ENCODE assay signal across 25 cellular contexts in the genomic region with DNA sequence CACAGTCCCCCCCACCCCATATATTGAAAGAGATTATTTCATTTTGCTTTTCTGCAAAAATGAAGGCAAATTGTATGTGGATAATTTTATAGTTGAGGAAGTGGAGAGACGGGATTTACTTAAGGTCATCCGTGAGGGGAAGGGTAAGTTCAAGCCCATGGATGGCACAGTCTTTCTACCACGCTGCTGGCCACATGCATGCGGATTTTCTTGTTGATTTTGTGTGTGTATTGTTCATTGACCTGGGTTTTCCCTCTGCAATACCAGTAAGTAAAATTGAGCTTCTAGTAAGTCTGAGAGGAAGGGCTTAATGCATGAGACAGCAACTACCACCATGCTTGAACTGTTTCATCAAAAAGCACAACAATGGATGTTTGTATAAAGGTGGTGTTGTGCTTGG. TPM values are rescaled to one million over a fixed set of nuclear protein-coding genes. Genes with fewer than 3 reads are reported as not detected.
DNase-seq lines count a peak whose midpoint lies in the region; ATAC-seq, FAIRE-seq and TF ChIP-seq lines count a peak whose summit lies in the region.
"Had no signal": no experiment of that assay in that cellular context is flagged by ENCODE, and none has a peak within 500 bp of the region (broad histone marks: within the 10 kb centered on the region; RNA-seq: fewer than 3 reads in every experiment).

No MANE protein-coding gene starts in this region.

- no peak overlapping the region for H2AFZ ChIP-seq in HepG2 (ENCODE audit: low read length)

- intact Hi-C loops in HepG2 (cut with micrococcal nuclease; ENCODE audit: unreplicated experiment) (loop anchor here (5.0 kb wide), 1 partner anchor 34 kb away; a partner anchor contains a TSS), psoas muscle (cut with DNase I) (no loop called here)

- H3K36me3 ChIP-seq in liver (ENCODE audit: control insufficient read depth in 4 of 4, insufficient read depth in 3 of 4, low read depth in 1 of 4, low read length in 3 of 4), result peaks cover 0 to 2% (median 0%) of the 10 kb centered on the region in 4 donors
- no peaks in the 10 kb centered on the region for H3K36me3 ChIP-seq in HepG2 (replicated peaks in 1 of 2; ENCODE audit: control insufficient read depth in 1 of 2, insufficient read depth in 2 of 2, low read length in 2 of 2)
- no peaks in the 10 kb centered on the region for H3K36me3 ChIP-seq in psoas muscle (ENCODE audit: insufficient read depth in 1 of 2, low read depth in 1 of 2)
- H3K36me3 ChIP-seq in subcutaneous abdominal adipose tissue (ENCODE audit: control insufficient read depth in 5 of 5, insufficient read depth in 5 of 5, low read length in 5 of 5), result peaks cover 2 to 21% (median 6%) of the 10 kb centered on the region in 5 donors
- H3K36me3 ChIP-seq: BLaER1 treated with 17β-estradiol and CSF1 and Interleukin-3, amounts not matched to agents 10 nM and 100 nM had no signal

- H3K27me3 Mint-ChIP-seq in nephron (ENCODE audit: low read depth), result peaks cover 17% of the 10 kb centered on the region
- H3K27me3 Mint-ChIP-seq: CD4-positive, alpha-beta T cell had no signal

- no peak overlapping the region for H3K27ac Mint-ChIP-seq in nephron
- H3K27ac Mint-ChIP-seq: B cell; CD4-positive, alpha-beta T cell; CD8-positive, alpha-beta T cell had no signal

- CTCF ChIA-PET in HepG2 (lab: Yijun Ruan, JAX; ENCODE audit: low intra/inter-chr PET ratio, low total read pairs), result no interaction called here

- H3K4me1 Mint-ChIP-seq in nephron, result peaks cover 21% of the 10 kb centered on the region

- H3K9ac ChIP-seq in liver (ENCODE audit: low read depth in 1 of 2, low read length in 2 of 2) (no peak overlapping the region), HepG2 (ENCODE audit: insufficient read depth, low read depth, low read length) (no peak overlapping the region), subcutaneous abdominal adipose tissue (ENCODE audit: low read length in 5 of 5) (no peak overlapping the region)
- H3K9ac ChIP-seq: BLaER1 treated with 17β-estradiol and CSF1 and Interleukin-3, amounts not matched to agents 10 nM and 100 nM had no signal

- H3K9me3 Mint-ChIP-seq in nephron, result no peaks in the 10 kb centered on the region
- H3K9me3 Mint-ChIP-seq: CD4-positive, alpha-beta T cell; CD8-positive, alpha-beta T cell had no signal

- in situ Hi-C loops in HepG2 (cut with HindIII; ENCODE audit: extremely low pct_ligation_motif_present, low pct_unique_long_range_greater_than_20kb), result no loop called here

- TF ChIP-seq POLR2A in HepG2 (IDR thresholded peaks at IDR 0.05; ENCODE audit: insufficient read depth in 1 of 2, low read depth in 2 of 2, low read length in 2 of 2), result no peak

- no peaks in the 10 kb centered on the region for H3K36me3 Mint-ChIP-seq in nephron (ENCODE audit: low read depth)

- POLR2A ChIA-PET in HepG2 (lab: Yijun Ruan, JAX), result no interaction called here

- H4K20me1 ChIP-seq in HepG2 (ENCODE audit: insufficient read depth, low read length), result no peaks in the 10 kb centered on the region

- TF ChIP-seq EP300 in HepG2 (IDR thresholded peaks at IDR 0.05; ENCODE audit: low read depth in 2 of 2, low read length in 2 of 2) (no peak), HepG2 (CRISPR knock-in tag; IDR thresholded peaks at IDR 0.05; ENCODE audit: borderline replicate concordance) (no peak)

- no peak for FAIRE-seq in HepG2 (lab: Jason Lieb, UNC)
- FAIRE-seq: A549, D721Med, G401.6, GM12878, GM12892, GM18507 had no signal

- DNase-seq in HepG2 (ENCODE audit: low spot score) (no peak), psoas muscle (no peak), HuH-7.5 (ENCODE audit: low spot score) (no peak), GM03348 (ENCODE audit: low spot score) (no peak), SIG-M5 (lab: John Stamatoyannopoulos, UW) (no peak)
- DNase-seq: AML-193; Caco-2; Calu3; CD4-positive, alpha-beta T cell; CD8-positive, alpha-beta T cell; DMS79 treated with DMSO at 0.1 percent for 48 hours; GF-D8 had no signal

- H3K27ac ChIP-seq in liver (ENCODE audit: low read depth in 1 of 2, low read length in 2 of 2) (peak overlapping the region; percentile 1 to 33), HepG2 (ENCODE audit: extremely low read length, insufficient read depth, low read length) (no peak overlapping the region), psoas muscle (peak overlapping the region; percentile 28), subcutaneous abdominal adipose tissue (ENCODE audit: low read depth, low read length) (peak overlapping the region; percentile 49)
- H3K27ac ChIP-seq: 22Rv1; A549; BLaER1 treated with 17β-estradiol and CSF1 and Interleukin-3, amounts not matched to agents 10 nM and 100 nM; C4-2B had no signal

- TF ChIP-seq RAD21 in liver (IDR thresholded peaks at IDR 0.05), result no peak
- no peak for TF ChIP-seq RAD21 in HepG2 (CRISPR knock-in tag; IDR thresholded peaks at IDR 0.05)

- no peak overlapping the region for H3K4me2 ChIP-seq in HepG2 (ENCODE audit: low read depth, low read length)
- H3K4me2 ChIP-seq: A549; BLaER1 treated with 17β-estradiol and CSF1 and Interleukin-3, amounts not matched to agents 10 nM and 100 nM had no signal

- H3K9me3 ChIP-seq in liver (ENCODE audit: control insufficient read depth in 4 of 4, low read length in 3 of 4) (no peaks in the 10 kb centered on the region), HepG2 (ENCODE audit: low read length) (no peaks in the 10 kb centered on the region), psoas muscle (no peaks in the 10 kb centered on the region), subcutaneous abdominal adipose tissue (ENCODE audit: control insufficient read depth in 5 of 5, low read length in 5 of 5) (no peaks in the 10 kb centered on the region)
- H3K9me3 ChIP-seq: A549; BLaER1 treated with 17β-estradiol and CSF1 and Interleukin-3, amounts not matched to agents 10 nM and 100 nM; Caco-2 had no signal

- H3K4me3 ChIP-seq in liver (ENCODE audit: low read depth in 1 of 3, low read length in 3 of 3) (no peak overlapping the region), HepG2 (replicated peaks in 1 of 3; ENCODE audit: insufficient read depth in 1 of 3, low read depth in 2 of 3, low read length in 3 of 3) (no peak overlapping the region), psoas muscle (no peak overlapping the region), subcutaneous abdominal adipose tissue (ENCODE audit: low read depth in 1 of 5, low read length in 5 of 5) (no peak overlapping the region)
- H3K4me3 ChIP-seq: A549; BLaER1 treated with 17β-estradiol and CSF1 and Interleukin-3, amounts not matched to agents 10 nM and 100 nM; GM12878 had no signal

- no peaks in the 10 kb centered on the region for H3K27me3 ChIP-seq in liver (ENCODE audit: control insufficient read depth in 4 of 4, insufficient read depth in 4 of 4, low read length in 3 of 4)
- H3K27me3 ChIP-seq in HepG2 (ENCODE audit: control insufficient read depth in 1 of 2, insufficient read depth in 2 of 2, low read length in 2 of 2), result no peaks in the 10 kb centered on the region
- no peaks in the 10 kb centered on the region for H3K27me3 ChIP-seq in psoas muscle (ENCODE audit: insufficient read depth in 3 of 3, low read length in 2 of 3)
- H3K27me3 ChIP-seq in subcutaneous abdominal adipose tissue (ENCODE audit: control insufficient read depth in 5 of 5, insufficient read depth in 4 of 5, low read length in 5 of 5), result no peaks in the 10 kb centered on the region

- no peak for TF ChIP-seq CTCF in liver (IDR thresholded peaks at IDR 0.05; ENCODE audit: low read depth, low read length, missing input control)
- no peak for TF ChIP-seq CTCF in HepG2 (CRISPR knock-in tag; IDR thresholded peaks at IDR 0.05)
- no peak for TF ChIP-seq CTCF in nephron (IDR thresholded peaks at IDR 0.05; ENCODE audit: unreplicated experiment in 3 of 3)
- no peak for TF ChIP-seq CTCF in psoas muscle (IDR thresholded peaks at IDR 0.05)

- H3K4me1 ChIP-seq in liver (ENCODE audit: control insufficient read depth in 4 of 4, insufficient read depth in 4 of 4, low read length in 3 of 4) (peaks cover 13 to 80% (median 70%) of the 10 kb centered on the region in 4 donors), HepG2 (ENCODE audit: insufficient read depth, low read length) (peaks cover 26% of the 10 kb centered on the region), psoas muscle (peaks cover 76% of the 10 kb centered on the region), subcutaneous abdominal adipose tissue (ENCODE audit: control insufficient read depth in 5 of 5, insufficient read depth in 5 of 5, low read length in 5 of 5) (peaks cover 15 to 91% (median 81%) of the 10 kb centered on the region in 5 donors)

- no peak for ATAC-seq in HepG2
- ATAC-seq in psoas muscle, result no peak
- ATAC-seq: A549; CD8-positive, alpha-beta T cell; GM12878 had no signal

- WGBS in liver, result 33% methylated on average over 4 of the region's 4 CpGs
- 91% methylated on average over 4 of the region's 4 CpGs for WGBS in HepG2 (ENCODE audit: low lambda C conversion rate)
- WGBS in psoas muscle, 3 donors, result 83 to 92% (median 83%) methylated on average over 4 of the region's 4 CpGs

- H3K79me2 ChIP-seq in HepG2 (ENCODE audit: insufficient read depth, low read length), result no peaks in the 10 kb centered on the region

- peak overlapping the region in 2 of 3 experiments; percentile 34 to 61 for H3K4me3 Mint-ChIP-seq in nephron
- H3K4me3 Mint-ChIP-seq: CD8-positive, alpha-beta T cell had no signal

- BruUV-seq in HepG2 (replicated peaks; lab: Mats Ljungman, UMichigan), result no TSS peak

RNA-seq across cellular contexts. Expression of a gene that starts 35.1 kb away (rescaled TPM):
- 100 to 1,000 TPM in 1 of 2 donors, 10 to 100 TPM in 1; 12.9 to 288 TPM for total RNA-seq in liver
- polyA plus RNA-seq in liver, result 10 to 100 TPM; 46.5 to 57.8 TPM
- 6.0 and 8.6 TPM in 2 replicates for total RNA-seq in HepG2 (2016; rRNA removed; fragmentation: Illumina TruSeq; extraction: Trizol)
- total RNA-seq in HepG2 (2016; cell fraction: cytosol; rRNA removed; fragmentation: Illumina TruSeq; extraction: Trizol; ENCODE audit: low read depth), result 3.7 and 5.2 TPM in 2 replicates
- total RNA-seq in HepG2 (2016; cell fraction: insoluble cytoplasmic fraction; rRNA removed; fragmentation: Illumina TruSeq; extraction: Trizol), result 4.7 and 10.3 TPM in 2 replicates
- 4.2 and 5.9 TPM in 2 replicates for total RNA-seq in HepG2 (2016; cell fraction: membrane; rRNA removed; fragmentation: Illumina TruSeq; extraction: Trizol)
- total RNA-seq in HepG2 (2016; cell fraction: nucleus; rRNA removed; fragmentation: Illumina TruSeq; extraction: Trizol), result 14.3 and 17.9 TPM in 2 replicates
- 6.2 and 6.4 TPM in 2 replicates for polyA plus RNA-seq in HepG2 (2011; rRNA removed)
- 3.4 and 4.6 TPM in 2 replicates for polyA plus RNA-seq in HepG2 (2011; cell fraction: cytosol; rRNA removed)
- polyA plus RNA-seq in HepG2 (2011; cell fraction: nucleus; rRNA removed), result 18.8 and 19.2 TPM in 2 replicates
- polyA plus RNA-seq in HepG2 (2012), result 4.3 and 4.9 TPM in 2 replicates
- 0.51 TPM in 2 replicates for polyA plus RNA-seq in HepG2 (2016; cell fraction: cytosol; fragmentation: Illumina TruSeq; extraction: Trizol; ENCODE audit: low read depth)
- polyA plus RNA-seq in HepG2 (2016; cell fraction: insoluble cytoplasmic fraction; fragmentation: Illumina TruSeq; extraction: Trizol; ENCODE audit: low read depth), result 3.6 and 4.3 TPM in 2 replicates
- polyA plus RNA-seq in HepG2 (2016; cell fraction: membrane; fragmentation: Illumina TruSeq; extraction: Trizol; ENCODE audit: low read depth), result 1.0 and 1.2 TPM in 2 replicates
- polyA plus RNA-seq in HepG2 (2016; cell fraction: nucleus; fragmentation: Illumina TruSeq; extraction: Trizol; ENCODE audit: insufficient read depth, low read depth), result 18.5 and 20.2 TPM in 2 replicates
- polyA minus RNA-seq in HepG2 (2011; rRNA and poly(A)+ RNA removed; ENCODE audit: low replicate concordance), result 24.1 and 29.2 TPM in 2 replicates
- 5.0 and 5.1 TPM in 2 replicates for polyA minus RNA-seq in HepG2 (2011; cell fraction: cytosol; rRNA and poly(A)+ RNA removed)
- polyA minus RNA-seq in HepG2 (2011; cell fraction: nucleus; rRNA and poly(A)+ RNA removed), result 23.6 and 44.9 TPM in 2 replicates
- 100 to 1,000 TPM; 113 to 503 (median 331) TPM for total RNA-seq in psoas muscle
- 100 to 1,000 TPM in 2 of 3 donors, 10 to 100 TPM in 1; 27.0 to 275 (median 136) TPM for polyA plus RNA-seq in psoas muscle

RNA-seq across cellular contexts. Expression of a gene that starts 54.1 kb away (rescaled TPM):
- total RNA-seq in liver (10 to 100 TPM in 1 of 2 donors, 1 to 10 TPM in 1; 9.4 to 22.1 TPM), HepG2 (2016; rRNA removed; fragmentation: Illumina TruSeq; extraction: Trizol) (114 and 144 TPM in 2 replicates), psoas muscle (10 to 100 TPM; 40.4 to 68.9 (median 42.1) TPM)
- polyA plus RNA-seq in liver (10 to 100 TPM; 14.1 to 15.7 TPM), HepG2 (2011; rRNA removed) (20.5 and 23.3 TPM in 2 replicates), psoas muscle (10 to 100 TPM; 34.3 to 93.1 (median 36.7) TPM)
- 14.1 and 15.1 TPM in 2 replicates for total RNA-seq in HepG2 (2016; cell fraction: cytosol; rRNA removed; fragmentation: Illumina TruSeq; extraction: Trizol; ENCODE audit: low read depth)
- 113 and 144 TPM in 2 replicates for total RNA-seq in HepG2 (2016; cell fraction: insoluble cytoplasmic fraction; rRNA removed; fragmentation: Illumina TruSeq; extraction: Trizol)
- total RNA-seq in HepG2 (2016; cell fraction: membrane; rRNA removed; fragmentation: Illumina TruSeq; extraction: Trizol), result 42.9 and 44.0 TPM in 2 replicates
- 46.7 and 49.9 TPM in 2 replicates for total RNA-seq in HepG2 (2016; cell fraction: nucleus; rRNA removed; fragmentation: Illumina TruSeq; extraction: Trizol)
- 18.8 and 19.2 TPM in 2 replicates for polyA plus RNA-seq in HepG2 (2011; cell fraction: cytosol; rRNA removed)
- polyA plus RNA-seq in HepG2 (2011; cell fraction: nucleus; rRNA removed), result 9.4 and 9.6 TPM in 2 replicates
- polyA plus RNA-seq in HepG2 (2012), result 24.4 and 35.2 TPM in 2 replicates
- polyA plus RNA-seq in HepG2 (2016; cell fraction: cytosol; fragmentation: Illumina TruSeq; extraction: Trizol; ENCODE audit: low read depth), result 11.6 and 12.8 TPM in 2 replicates
- polyA plus RNA-seq in HepG2 (2016; cell fraction: insoluble cytoplasmic fraction; fragmentation: Illumina TruSeq; extraction: Trizol; ENCODE audit: low read depth), result 144 TPM in 2 replicates
- 28.5 and 28.6 TPM in 2 replicates for polyA plus RNA-seq in HepG2 (2016; cell fraction: membrane; fragmentation: Illumina TruSeq; extraction: Trizol; ENCODE audit: low read depth)
- polyA plus RNA-seq in HepG2 (2016; cell fraction: nucleus; fragmentation: Illumina TruSeq; extraction: Trizol; ENCODE audit: insufficient read depth, low read depth), result 65.0 and 67.4 TPM in 2 replicates
- polyA minus RNA-seq in HepG2 (2011; rRNA and poly(A)+ RNA removed; ENCODE audit: low replicate concordance), result 11.1 and 15.9 TPM in 2 replicates
- 11.2 and 14.4 TPM in 2 replicates for polyA minus RNA-seq in HepG2 (2011; cell fraction: cytosol; rRNA and poly(A)+ RNA removed)
- 6.8 and 7.1 TPM in 2 replicates for polyA minus RNA-seq in HepG2 (2011; cell fraction: nucleus; rRNA and poly(A)+ RNA removed)

RNA-seq across cellular contexts. Expression of a gene that starts 58.2 kb away (rescaled TPM):
- total RNA-seq in liver, result 10 to 100 TPM in 1 of 2 donors, 1 to 10 TPM in 1; 6.8 to 24.2 TPM
- polyA plus RNA-seq in liver, result 10 to 100 TPM; 15.7 to 24.7 TPM
- 40.5 and 46.7 TPM in 2 replicates for total RNA-seq in HepG2 (2016; rRNA removed; fragmentation: Illumina TruSeq; extraction: Trizol)
- 26.9 and 30.3 TPM in 2 replicates for total RNA-seq in HepG2 (2016; cell fraction: cytosol; rRNA removed; fragmentation: Illumina TruSeq; extraction: Trizol; ENCODE audit: low read depth)
- total RNA-seq in HepG2 (2016; cell fraction: insoluble cytoplasmic fraction; rRNA removed; fragmentation: Illumina TruSeq; extraction: Trizol), result 42.1 and 42.5 TPM in 2 replicates
- total RNA-seq in HepG2 (2016; cell fraction: membrane; rRNA removed; fragmentation: Illumina TruSeq; extraction: Trizol), result 25.3 and 29.0 TPM in 2 replicates
- 31.4 and 33.2 TPM in 2 replicates for total RNA-seq in HepG2 (2016; cell fraction: nucleus; rRNA removed; fragmentation: Illumina TruSeq; extraction: Trizol)
- 19.2 and 21.0 TPM in 2 replicates for polyA plus RNA-seq in HepG2 (2011; rRNA removed)
- polyA plus RNA-seq in HepG2 (2011; cell fraction: cytosol; rRNA removed), result 16.6 and 17.1 TPM in 2 replicates
- 34.1 and 41.7 TPM in 2 replicates for polyA plus RNA-seq in HepG2 (2011; cell fraction: nucleus; rRNA removed)
- 18.9 and 22.6 TPM in 2 replicates for polyA plus RNA-seq in HepG2 (2012)
- polyA plus RNA-seq in HepG2 (2016; cell fraction: cytosol; fragmentation: Illumina TruSeq; extraction: Trizol; ENCODE audit: low read depth), result 13.7 and 19.0 TPM in 2 replicates
- 40.3 and 40.9 TPM in 2 replicates for polyA plus RNA-seq in HepG2 (2016; cell fraction: insoluble cytoplasmic fraction; fragmentation: Illumina TruSeq; extraction: Trizol; ENCODE audit: low read depth)
- 18.2 and 23.2 TPM in 2 replicates for polyA plus RNA-seq in HepG2 (2016; cell fraction: membrane; fragmentation: Illumina TruSeq; extraction: Trizol; ENCODE audit: low read depth)
- polyA plus RNA-seq in HepG2 (2016; cell fraction: nucleus; fragmentation: Illumina TruSeq; extraction: Trizol; ENCODE audit: insufficient read depth, low read depth), result 65.5 and 73.7 TPM in 2 replicates
- 7.5 and 22.5 TPM in 2 replicates for polyA minus RNA-seq in HepG2 (2011; rRNA and poly(A)+ RNA removed; ENCODE audit: low replicate concordance)
- 6.2 and 6.4 TPM in 2 replicates for polyA minus RNA-seq in HepG2 (2011; cell fraction: cytosol; rRNA and poly(A)+ RNA removed)
- polyA minus RNA-seq in HepG2 (2011; cell fraction: nucleus; rRNA and poly(A)+ RNA removed), result 6.6 and 10.9 TPM in 2 replicates
- total RNA-seq in psoas muscle, result 10 to 100 TPM in 3 of 4 donors, 1 to 10 TPM in 1; 7.3 to 25.3 (median 17.7) TPM
- 10 to 100 TPM; 28.0 to 50.4 (median 28.5) TPM for polyA plus RNA-seq in psoas muscle
